Comparison of ENCODE assay signal across 1 cellular context in the genomic region with DNA sequence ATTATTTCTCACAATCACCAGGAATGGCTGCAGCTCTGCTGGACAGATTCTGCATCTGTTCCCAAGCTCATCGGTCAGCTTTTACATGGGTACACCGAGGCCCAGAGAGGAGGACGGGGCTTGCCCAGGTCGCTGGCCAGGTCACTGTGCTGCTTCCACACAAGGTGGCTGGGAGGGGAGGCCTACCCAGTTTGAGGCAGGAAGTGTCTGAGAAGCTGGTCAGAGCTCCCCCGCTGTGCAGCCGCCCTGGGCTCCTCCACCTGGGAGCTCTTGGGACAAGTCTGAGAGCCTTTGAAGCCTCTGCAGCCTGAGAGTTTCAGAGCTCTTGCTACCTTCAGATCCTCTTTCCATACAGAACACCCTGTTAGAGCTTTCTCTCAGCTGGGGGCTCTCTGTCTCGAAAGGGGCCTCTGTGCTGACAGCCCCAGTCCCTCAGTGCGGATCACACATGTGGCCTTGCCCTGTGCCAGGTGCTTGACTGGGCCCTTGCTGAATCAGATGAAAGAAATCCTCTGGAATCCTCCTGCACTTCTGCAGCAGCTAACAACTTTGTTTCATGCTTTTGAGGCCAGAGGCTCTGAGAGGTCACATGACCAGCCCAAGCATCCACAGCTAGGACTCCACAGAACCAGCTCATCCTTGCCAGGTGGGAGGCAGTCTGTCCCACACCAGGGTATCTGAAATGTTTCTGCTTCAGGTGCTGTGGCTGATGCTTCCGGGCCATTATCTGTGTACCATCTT.
TF ChIP-seq lines count a peak whose summit lies in the region.

No MANE protein-coding gene starts in this region.

TF ChIP-seq in IMR-90, 13 proteins besides CTCF, POLR2A, EP300 and RAD21 (continued from another document):
- TF ChIP-seq USF2 (IDR thresholded peaks at IDR 0.05; ENCODE audit: low read depth, low read length), result peak; percentile 65
